In genomic region chr12:83190631-83191390, GRCh38 we compare ENCODE assay signal across 21 cellular contexts.
DNase-seq lines count a peak whose midpoint lies in the region; ATAC-seq, FAIRE-seq and TF ChIP-seq lines count a peak whose summit lies in the region.
"Had no signal": no experiment of that assay in that cellular context is flagged by ENCODE, and none has a peak within 500 bp of the region (broad histone marks: within the 10 kb centered on the region; RNA-seq: fewer than 3 reads in every experiment).

No MANE protein-coding gene starts in this region.

- no peak overlapping the region for H3K4me3 ChIP-seq in HepG2 (replicated peaks in 1 of 3; ENCODE audit: insufficient read depth in 1 of 3, low read depth in 2 of 3, low read length in 3 of 3)
- H3K4me3 ChIP-seq in right lobe of liver = no peak overlapping the region
- no peak overlapping the region for H3K4me3 ChIP-seq in PC-9
- H3K4me3 ChIP-seq in neural progenitor cell = no peak overlapping the region
- H3K4me3 ChIP-seq in uterus = no peak overlapping the region
- H3K4me3 ChIP-seq in SK-N-SH (ENCODE audit: low read depth in 2 of 2, low read length in 1 of 2) = no peak overlapping the region
- H3K4me3 ChIP-seq: BLaER1 had no signal

- H3K36me3 Mint-ChIP-seq in neural progenitor cell = no peaks in the 10 kb centered on the region
- H3K36me3 Mint-ChIP-seq: CD14-positive monocyte; CD4-positive, alpha-beta memory T cell had no signal

- ATAC-seq in HepG2 (no peak), right lobe of liver (no peak), GM19452 (IDR thresholded peaks at IDR 0.05; ENCODE audit: unreplicated experiment) (no peak)
- ATAC-seq: HCT116 had no signal

- no peaks in the 10 kb centered on the region for H3K27me3 Mint-ChIP-seq in neural progenitor cell (ENCODE audit: insufficient read depth, low read depth)
- H3K27me3 Mint-ChIP-seq: CD4-positive, alpha-beta memory T cell had no signal

- H3K27ac ChIP-seq in HepG2 (ENCODE audit: extremely low read length, insufficient read depth, low read length) (no peak overlapping the region), right lobe of liver (no peak overlapping the region), PC-9 (no peak overlapping the region), neural progenitor cell (no peak overlapping the region), uterus (peak overlapping the region in 1 of 2 donors; percentile 23), SK-N-SH (ENCODE audit: low read depth in 2 of 2, low read length in 1 of 2) (no peak overlapping the region)
- H3K27ac ChIP-seq: BLaER1 had no signal

- TF ChIP-seq CTCF in HepG2 (CRISPR knock-in tag; IDR thresholded peaks at IDR 0.05) (no peak), right lobe of liver (IDR thresholded peaks at IDR 0.05) (no peak), PC-9 (conservative IDR thresholded peaks at IDR 0.05) (no peak), neural progenitor cell (IDR thresholded peaks at IDR 0.05) (no peak), uterus (IDR thresholded peaks at IDR 0.05) (no peak), SK-N-SH (IDR thresholded peaks at IDR 0.05) (no peak)

- no peaks in the 10 kb centered on the region for H3K79me2 ChIP-seq in HepG2 (ENCODE audit: insufficient read depth, low read length)
- H3K79me2 ChIP-seq in PC-9 (ENCODE audit: low read depth) = no peaks in the 10 kb centered on the region
- H3K79me2 ChIP-seq in neural progenitor cell (ENCODE audit: low read depth) = no peaks in the 10 kb centered on the region
- H3K79me2 ChIP-seq in SK-N-SH (ENCODE audit: insufficient read depth) = no peaks in the 10 kb centered on the region

- H3F3A ChIP-seq in PC-9 (ENCODE audit: insufficient read depth, low read depth) = no peaks in the 10 kb centered on the region
- H3F3A ChIP-seq in neural progenitor cell (ENCODE audit: low read depth) = no peaks in the 10 kb centered on the region
- no peaks in the 10 kb centered on the region for H3F3A ChIP-seq in SK-N-SH (replicated peaks; ENCODE audit: insufficient read depth)

- H3K9me3 Mint-ChIP-seq in neural progenitor cell = peaks cover 9% of the 10 kb centered on the region

- H3K9me3 ChIP-seq in HepG2 (ENCODE audit: low read length) (peaks cover 48% of the 10 kb centered on the region), right lobe of liver (no peaks in the 10 kb centered on the region), PC-9 (ENCODE audit: insufficient read depth, low read depth) (0 out of 2 replicates have a peak, but pooled peaks cover 4% of the 10 kb centered on the region), neural progenitor cell (ENCODE audit: low read depth) (no peaks in the 10 kb centered on the region), uterus (no peaks in the 10 kb centered on the region), SK-N-SH (no peaks in the 10 kb centered on the region)
- H3K9me3 ChIP-seq: BLaER1 had no signal

- H2AFZ ChIP-seq in HepG2 (ENCODE audit: low read length) (no peak overlapping the region), PC-9 (peak overlapping the region; percentile 52; the same call in 1 of the 2 replicates), neural progenitor cell (replicated peaks) (peak overlapping the region; percentile 84), SK-N-SH (ENCODE audit: low read depth) (no peak overlapping the region)

- DNase-seq in HepG2 (ENCODE audit: low spot score) = no peak
- DNase-seq in right lobe of liver = no peak
- no peak for DNase-seq in PC-9
- DNase-seq in neural progenitor cell (ENCODE audit: low spot score) = no peak
- DNase-seq in uterus = peak; percentile 14 to 15
- no peak for DNase-seq in activated gamma-delta T cell treated with Interleukin-2 at 50 U/mL for 16 hours
- DNase-seq in SK-N-SH = no peak
- DNase-seq: 8988T; CD4-positive, alpha-beta memory T cell; DMS153; DMS79; GDM1; GOT3; H7 had no signal

- TF ChIP-seq POLR2A in HepG2 (IDR thresholded peaks at IDR 0.05; ENCODE audit: insufficient read depth in 1 of 2, low read depth in 2 of 2, low read length in 2 of 2) (no peak), right lobe of liver (IDR thresholded peaks at IDR 0.05) (no peak), uterus (IDR thresholded peaks at IDR 0.05) (no peak)

- no peak overlapping the region for H3K27ac Mint-ChIP-seq in neural progenitor cell
- H3K27ac Mint-ChIP-seq: CD14-positive monocyte; CD4-positive, alpha-beta memory T cell had no signal

- CTCF ChIA-PET in HepG2 (lab: Yijun Ruan, JAX; ENCODE audit: low intra/inter-chr PET ratio, low total read pairs) = no interaction called here
- CTCF ChIA-PET in PC-9 (lab: Charles Lee) = no interaction called here
- CTCF ChIA-PET in SK-N-SH (lab: Yijun Ruan, JAX) = no interaction called here

- BruUV-seq in HepG2 (replicated peaks; lab: Mats Ljungman, UMichigan) (no TSS peak), PC-9 (replicated peaks; lab: Mats Ljungman, UMichigan) (no TSS peak)

- peaks cover 7% of the 10 kb centered on the region; the same call in 1 of the 2 replicates for H3K9me2 ChIP-seq in PC-9 (ENCODE audit: insufficient read depth)
- no peaks in the 10 kb centered on the region for H3K9me2 ChIP-seq in SK-N-SH

- no peaks in the 10 kb centered on the region for H3K36me3 ChIP-seq in HepG2 (replicated peaks in 1 of 2; ENCODE audit: control insufficient read depth in 1 of 2, insufficient read depth in 2 of 2, low read length in 2 of 2)
- H3K36me3 ChIP-seq in right lobe of liver = no peaks in the 10 kb centered on the region
- H3K36me3 ChIP-seq in PC-9 (ENCODE audit: low read depth) = no peaks in the 10 kb centered on the region
- H3K36me3 ChIP-seq in neural progenitor cell = no peaks in the 10 kb centered on the region
- H3K36me3 ChIP-seq in uterus = no peaks in the 10 kb centered on the region
- H3K36me3 ChIP-seq in SK-N-SH (replicated peaks in 1 of 2; ENCODE audit: control insufficient read depth in 1 of 2, insufficient read depth in 2 of 2, low read length in 1 of 2) = no peaks in the 10 kb centered on the region
- H3K36me3 ChIP-seq: BLaER1 had no signal

- no peaks in the 10 kb centered on the region for H3K4me1 Mint-ChIP-seq in neural progenitor cell
- H3K4me1 Mint-ChIP-seq: CD14-positive monocyte; CD4-positive, alpha-beta memory T cell had no signal

- TF ChIP-seq RAD21 in HepG2 (CRISPR knock-in tag; IDR thresholded peaks at IDR 0.05) (no peak), SK-N-SH (IDR thresholded peaks at IDR 0.05; ENCODE audit: low read length) (no peak)

- no peak for FAIRE-seq in HepG2 (lab: Jason Lieb, UNC)
- FAIRE-seq: GM12892, GM18507, HTR-8/SVneo had no signal

- H3K9ac ChIP-seq in HepG2 (ENCODE audit: insufficient read depth, low read depth, low read length) (no peak overlapping the region), neural progenitor cell (no peak overlapping the region), SK-N-SH (no peak overlapping the region)
- H3K9ac ChIP-seq: BLaER1 had no signal

- H3K4me3 Mint-ChIP-seq in neural progenitor cell = no peak overlapping the region
- H3K4me3 Mint-ChIP-seq: CD14-positive monocyte had no signal

- no peaks in the 10 kb centered on the region for H3K27me3 ChIP-seq in HepG2 (ENCODE audit: control insufficient read depth in 1 of 2, insufficient read depth in 2 of 2, low read length in 2 of 2)
- no peaks in the 10 kb centered on the region for H3K27me3 ChIP-seq in right lobe of liver
- H3K27me3 ChIP-seq in PC-9 (ENCODE audit: insufficient read depth, low read depth) = no peaks in the 10 kb centered on the region
- H3K27me3 ChIP-seq in neural progenitor cell = no peaks in the 10 kb centered on the region
- H3K27me3 ChIP-seq in uterus = no peaks in the 10 kb centered on the region
- H3K27me3 ChIP-seq in SK-N-SH (ENCODE audit: insufficient read depth) = no peaks in the 10 kb centered on the region
- H3K27me3 ChIP-seq: BLaER1 had no signal

- WGBS in HepG2 (ENCODE audit: low lambda C conversion rate) = 13% methylated on average over 8 of the region's 8 CpGs
- WGBS in right lobe of liver (ENCODE audit: insufficient coverage, low coverage, low lambda C conversion rate, missing lambda C conversion rate) = 62% methylated on average over 8 of the region's 8 CpGs
- WGBS in SK-N-SH (ENCODE audit: low lambda C conversion rate) = 59% methylated on average over 8 of the region's 8 CpGs

- TF ChIP-seq EP300 in HepG2 (IDR thresholded peaks at IDR 0.05; ENCODE audit: low read depth in 2 of 2, low read length in 2 of 2) = no peak
- TF ChIP-seq EP300 in HepG2 (CRISPR knock-in tag; IDR thresholded peaks at IDR 0.05; ENCODE audit: borderline replicate concordance) = no peak
- TF ChIP-seq EP300 in SK-N-SH (IDR thresholded peaks at IDR 0.05; ENCODE audit: borderline replicate concordance in 1 of 2, low read depth in 1 of 2, low read length in 1 of 2) = no peak

- intact Hi-C loops in HepG2 (cut with micrococcal nuclease; ENCODE audit: unreplicated experiment) (no loop called here), right lobe of liver (cut with DNase I) (no loop called here), PC-9 (cut with micrococcal nuclease; ENCODE audit: unreplicated experiment) (no loop called here), uterus (cut with DNase I; ENCODE audit: low total_unique reads) (no loop called here)

- H3K4me1 ChIP-seq in HepG2 (ENCODE audit: insufficient read depth, low read length) (no peaks in the 10 kb centered on the region), right lobe of liver (no peaks in the 10 kb centered on the region), PC-9 (replicated peaks; ENCODE audit: insufficient read depth) (no peaks in the 10 kb centered on the region), neural progenitor cell (peaks cover 10% of the 10 kb centered on the region), uterus (no peaks in the 10 kb centered on the region), SK-N-SH (ENCODE audit: control insufficient read depth in 1 of 2, insufficient read depth in 2 of 2, low read depth in 1 of 2, low read length in 1 of 2) (no peaks in the 10 kb centered on the region; a peak in 1 of 4 replicates)
- H3K4me1 ChIP-seq: BLaER1 had no signal

- POLR2A ChIA-PET in HepG2 (lab: Yijun Ruan, JAX) = no interaction called here
- POLR2A ChIA-PET in PC-9 (lab: Charles Lee; ENCODE audit: unreplicated experiment) = no interaction called here
- POLR2A ChIA-PET in SK-N-SH (lab: Yijun Ruan, JAX) = no interaction called here

- H3K4me2 ChIP-seq in HepG2 (ENCODE audit: low read depth, low read length) (no peak overlapping the region), PC-9 (no peak overlapping the region; the same call in 1 of the 2 replicates), neural progenitor cell (no peak overlapping the region), SK-N-SH (no peak overlapping the region)
- H3K4me2 ChIP-seq: BLaER1 had no signal

- in situ Hi-C loops in HepG2 (cut with HindIII; ENCODE audit: extremely low pct_ligation_motif_present, low pct_unique_long_range_greater_than_20kb) = no loop called here

- no peaks in the 10 kb centered on the region for H4K20me1 ChIP-seq in HepG2 (ENCODE audit: insufficient read depth, low read length)
- no peaks in the 10 kb centered on the region for H4K20me1 ChIP-seq in PC-9 (ENCODE audit: insufficient read depth)
- no peaks in the 10 kb centered on the region for H4K20me1 ChIP-seq in neural progenitor cell (ENCODE audit: low read depth)
- no peaks in the 10 kb centered on the region for H4K20me1 ChIP-seq in SK-N-SH (ENCODE audit: insufficient read depth)
- H4K20me1 ChIP-seq: BLaER1 had no signal

TF ChIP-seq in HepG2, 621 proteins besides CTCF, POLR2A, EP300 and RAD21 (continues in another document):
- TF ChIP-seq CEBPB (IDR thresholded peaks at IDR 0.05; ENCODE audit: borderline replicate concordance, low read depth, low read length) = peak; percentile 26; the same call in 1 of the 2 replicates

TF ChIP-seq in SK-N-SH, 30 proteins besides CTCF, POLR2A, EP300 and RAD21 (continues in another document):
- TF ChIP-seq SIN3A (IDR thresholded peaks at IDR 0.05; ENCODE audit: borderline replicate concordance, low read depth, low read length) = no peak

Comparison
In these comparisons a context has a peak if more than half of its experiments do, and no peak if none do; other contexts are left out.
1. DNase-seq: peak in uterus (2 of 2); none in HepG2 (single experiment), right lobe of liver (0 of 3), PC-9 (0 of 2), neural progenitor cell (single experiment), activated gamma-delta T cell treated with Interleukin-2 at 50 U/mL for 16 hours (single experiment) and SK-N-SH (single experiment).
2. H2AFZ ChIP-seq: peak in PC-9 (single experiment) and neural progenitor cell (single experiment); none in HepG2 (single experiment) and SK-N-SH (single experiment).